34 cellular contexts compared by ENCODE assay signal in the genomic region with DNA sequence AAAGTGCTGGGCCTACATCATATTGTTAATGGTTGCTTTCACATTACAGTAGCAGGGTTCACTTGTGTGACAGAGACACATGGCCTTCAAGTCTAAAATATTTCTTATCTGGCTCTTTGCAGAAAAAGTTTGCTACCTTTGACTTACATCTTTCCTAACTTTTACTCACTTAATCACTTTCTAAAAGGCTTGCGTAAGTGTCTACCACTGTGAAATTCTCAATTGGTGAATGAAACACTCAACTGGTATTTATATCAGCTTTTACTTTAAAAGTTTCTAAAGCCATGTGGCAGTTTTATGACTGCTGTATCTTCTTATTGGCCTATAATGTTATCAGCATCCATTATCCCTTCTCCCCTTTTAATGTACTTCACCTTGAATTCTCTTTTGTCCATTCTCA.
"Had no signal": no experiment of that assay in that cellular context is flagged by ENCODE, and none has a peak within 500 bp of the region (broad histone marks: within the 10 kb centered on the region; RNA-seq: fewer than 3 reads in every experiment).

No MANE protein-coding gene starts in this region.

- DNase-seq: activated B cell treated with CpG ODN at 0.5 μM for 24 hours; activated CD4-positive, alpha-beta memory T cell treated with anti-CD3 and anti-CD28 coated beads for 36 hours; activated CD4-positive, alpha-beta T cell treated with anti-CD3 and anti-CD28 coated beads for 4 hours; activated CD4-positive, alpha-beta T cell treated with anti-CD3 and anti-CD28 coated beads, Interleukin-2, amount 50 U/mL, for 1 hour; activated CD4-positive, CD25-positive, alpha-beta regulatory T cell treated with anti-CD3 and anti-CD28 coated beads, Interleukin-2, amount 50 U/mL, for 72 hours; activated CD8-positive, alpha-beta memory T cell treated with anti-CD3 and anti-CD28 coated beads, Interleukin-2, amount 10 ng/mL, durations not matched to agents 7 days and 5 days; activated CD8-positive, alpha-beta memory T cell treated with anti-CD3 and anti-CD28 coated beads, Interleukin-2, amount 50 U/mL, for 48 hours; activated gamma-delta T cell; activated naive CD4-positive, alpha-beta T cell treated with Interleukin-2 at 50 U/mL for 16 hours; activated naive CD8-positive, alpha-beta T cell treated with anti-CD3 and anti-CD28 coated beads, Interleukin-2, amount 10 ng/mL, durations not matched to agents 7 days and 5 days; adrenal gland; aorta; brain microvascular endothelial cell; Karpas-422; KBM-7; MG63; NCI-H1048; NCI-H1105 treated with DMSO at 0.1 percent for 48 hours; NCI-H1436; NCI-H1694; NCI-H1930; NCI-H345; NCI-H510A; NCI-H526; NCI-H748 treated with DMSO at 0.1 percent for 48 hours; NK-92 treated with Interleukin-12 subunit alpha and Interleukin-12 subunit beta, amount 100 ng/mL, for 24 hours; PC-9; SIG-M5; T-helper 1 cell; T-helper 2 cell; T-helper 9 cell had no signal

- H3K4me3 ChIP-seq: adrenal gland, cardiac muscle cell, MG63, PC-9 had no signal

- ATAC-seq: activated CD8-positive, alpha-beta memory T cell treated with anti-CD3 and anti-CD28 coated beads, Interleukin-2, amount 10 ng/mL, durations not matched to agents 7 days and 5 days; Right ventricle myocardium inferior; SK-N-SH treated with all-trans-retinoic acid at 6 μM for 48 hours had no signal
